In the genomic region with DNA sequence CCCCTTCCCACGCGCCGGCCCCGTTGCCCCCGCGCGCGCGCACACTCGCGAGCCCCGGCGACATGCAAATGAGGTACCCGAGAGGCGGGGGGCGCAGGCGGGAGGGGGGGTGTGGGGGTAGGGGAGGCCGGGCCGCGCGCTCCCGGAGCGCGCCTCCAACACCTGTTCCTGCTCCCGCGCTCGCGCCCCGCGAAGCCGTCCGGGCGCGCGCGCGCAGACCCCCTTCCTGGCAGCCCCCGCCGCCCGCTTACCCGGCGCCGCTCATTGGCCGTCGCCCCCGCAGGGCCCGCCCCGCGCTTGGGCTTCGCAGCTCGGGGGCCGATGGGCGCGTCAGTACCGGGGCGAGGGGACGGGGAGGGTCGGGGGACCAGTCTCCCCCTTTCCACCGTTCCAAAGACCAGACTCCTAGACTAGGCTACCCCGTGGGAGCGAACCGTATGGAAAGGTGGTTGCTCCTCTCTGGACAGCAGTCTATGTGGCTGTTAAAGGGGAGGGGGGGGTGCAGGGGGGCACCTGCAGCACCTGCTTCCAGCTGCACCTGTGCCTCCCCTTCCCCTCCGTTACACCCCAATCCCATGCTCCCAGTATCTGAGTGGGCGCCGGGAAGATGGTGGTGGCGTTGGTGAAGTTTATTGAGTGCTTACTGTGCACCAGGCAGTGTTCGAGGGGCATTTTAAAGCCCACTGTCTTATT, we compare ENCODE assay signal across 8 cellular contexts. TPM values are rescaled to one million over a fixed set of nuclear protein-coding genes. Genes with fewer than 3 reads are reported as not detected.
DNase-seq lines count a peak whose midpoint lies in the region; ATAC-seq and TF ChIP-seq lines count a peak whose summit lies in the region.

No MANE protein-coding gene starts in this region.

- H3K4me2 ChIP-seq in OCI-LY7 (ENCODE audit: low read length) = peak overlapping the region; percentile 100
- H3K4me2 ChIP-seq in mammary epithelial cell (ENCODE audit: insufficient read depth, low read depth, low read length) = peak overlapping the region; percentile 77

- peak overlapping the region; percentile 79 for H3K4me3 Mint-ChIP-seq in CD8-positive, alpha-beta T cell
- peak overlapping the region; percentile 74 for H3K4me3 Mint-ChIP-seq in stimulated activated memory B cell treated with anti-CD40 and anti-IgM and Interleukin-4, amounts not matched to agents 10 μg/mL and 1 μg/mL and 100 μg/mL, for 72 hours

- in situ Hi-C loops in mammary epithelial cell (cut with MboI; ENCODE audit: low sequenced_read_pairs in 2 of 2) = no loop called here

- no peaks in the 10 kb centered on the region for H3K27me3 Mint-ChIP-seq in CD8-positive, alpha-beta T cell (ENCODE audit: low read depth)
- no peaks in the 10 kb centered on the region for H3K27me3 Mint-ChIP-seq in stimulated activated memory B cell treated with anti-CD40 and anti-IgM and Interleukin-4, amounts not matched to agents 10 μg/mL and 1 μg/mL and 100 μg/mL, for 72 hours

- POLR2A ChIA-PET in CD8-positive, alpha-beta T cell (lab: Charles Lee) = interaction anchor here (0.6 to 4.7 kb wide), 12 partner anchors 19 to 1411 kb away, joined by 3 to 18 read pairs (median 8); a partner anchor contains a TSS
- POLR2A ChIA-PET in OCI-LY7 (lab: Charles Lee) = interaction anchor here (1.4 kb wide), 1 partner anchor 14 kb away, joined by 7 read pairs; no protein-coding TSS in a partner anchor

- peak in 5 of 7 experiments; percentile 1 to 69 (median 64) for DNase-seq in CD8-positive, alpha-beta T cell
- DNase-seq in GM19238 (ENCODE audit: insufficient read length, low spot score) (peak; percentile 74), OCI-LY7 (ENCODE audit: low spot score) (peak; percentile 93), mammary epithelial cell (peak; percentile 16), right lobe of liver (peak in 1 of 3 donors; percentile 72)

- peak overlapping the region; percentile 48; the same call in 1 of the 2 replicates for H2AFZ ChIP-seq in OCI-LY7 (ENCODE audit: low read length)
- H2AFZ ChIP-seq in mammary epithelial cell (ENCODE audit: low read depth, low read length) = peak overlapping the region; percentile 88

- peaks cover 36% of the 10 kb centered on the region for H3K36me3 Mint-ChIP-seq in CD8-positive, alpha-beta T cell
- H3K36me3 Mint-ChIP-seq in stimulated activated memory B cell treated with anti-CD40 and anti-IgM and Interleukin-4, amounts not matched to agents 10 μg/mL and 1 μg/mL and 100 μg/mL, for 72 hours = peaks cover 41% of the 10 kb centered on the region

- peaks cover 32% of the 10 kb centered on the region for H3K4me1 Mint-ChIP-seq in CD8-positive, alpha-beta T cell (ENCODE audit: low read depth)
- peaks cover 35% of the 10 kb centered on the region for H3K4me1 Mint-ChIP-seq in stimulated activated memory B cell treated with anti-CD40 and anti-IgM and Interleukin-4, amounts not matched to agents 10 μg/mL and 1 μg/mL and 100 μg/mL, for 72 hours

- H4K20me1 ChIP-seq in OCI-LY7 (ENCODE audit: insufficient read depth, low read length) (no peaks in the 10 kb centered on the region), mammary epithelial cell (ENCODE audit: insufficient read depth, low read length) (no peaks in the 10 kb centered on the region)

- H3K9ac ChIP-seq in mammary epithelial cell (ENCODE audit: insufficient read depth, low read length) = peak overlapping the region; percentile 26

- H3K27ac Mint-ChIP-seq in CD8-positive, alpha-beta T cell = peak overlapping the region; percentile 81
- peak overlapping the region; percentile 96 for H3K27ac Mint-ChIP-seq in stimulated activated memory B cell treated with anti-CD40 and anti-IgM and Interleukin-4, amounts not matched to agents 10 μg/mL and 1 μg/mL and 100 μg/mL, for 72 hours

- no peak for TF ChIP-seq POLR2A in right lobe of liver (IDR thresholded peaks at IDR 0.05)

- H3K27me3 ChIP-seq in CD8-positive, alpha-beta T cell (ENCODE audit: insufficient read depth, low read length) = no peaks in the 10 kb centered on the region
- H3K27me3 ChIP-seq in mammary epithelial cell (ENCODE audit: insufficient read depth, low read length) (no peaks in the 10 kb centered on the region), right lobe of liver (no peaks in the 10 kb centered on the region)

- H3K79me2 ChIP-seq in OCI-LY7 (ENCODE audit: insufficient read depth, low read depth, low read length) = no peaks in the 10 kb centered on the region
- peaks cover 25% of the 10 kb centered on the region for H3K79me2 ChIP-seq in mammary epithelial cell (ENCODE audit: insufficient read depth, low read length)

- CTCF ChIA-PET in CD8-positive, alpha-beta T cell (lab: Charles Lee) = interaction anchor here (0.7 to 3.1 kb wide), 3 partner anchors 31 to 53 kb away, joined by 3 to 11 read pairs (median 4); no protein-coding TSS in a partner anchor
- CTCF ChIA-PET in OCI-LY7 (lab: Charles Lee; ENCODE audit: unreplicated experiment) = interaction anchor here (0.6 kb wide), 1 partner anchor 231 kb away, joined by 7 read pairs; no protein-coding TSS in a partner anchor
- CTCF ChIA-PET in mammary epithelial cell (lab: Charles Lee; ENCODE audit: low non-redundant PET) = no interaction called here

- WGBS in mammary epithelial cell (ENCODE audit: low coverage, missing lambda C conversion rate) = 4% methylated on average over 4 of the region's 67 CpGs
- 15% methylated on average over 6 of the region's 67 CpGs for WGBS in right lobe of liver (ENCODE audit: insufficient coverage, low coverage, low lambda C conversion rate, missing lambda C conversion rate)

- BruUV-seq in OCI-LY7 (replicated peaks; lab: Mats Ljungman, UMichigan) (no TSS peak), mammary epithelial cell (replicated peaks; lab: Mats Ljungman, UMichigan) (TSS peak; percentile 27)

- intact Hi-C loops in CD8-positive, alpha-beta T cell (cut with DNase I, micrococcal nuclease) = loop anchor here in 1 of 2 experiments (2.0 kb wide), 1 partner anchor 484 kb away; a partner anchor contains a TSS
- intact Hi-C loops in OCI-LY7 (cut with micrococcal nuclease; ENCODE audit: unreplicated experiment) (no loop called here), mammary epithelial cell (cut with micrococcal nuclease) (no loop called here), right lobe of liver (cut with DNase I) (no loop called here)

- H3K9me3 ChIP-seq in CD8-positive, alpha-beta T cell (ENCODE audit: low read length) = no peaks in the 10 kb centered on the region
- no peaks in the 10 kb centered on the region for H3K9me3 ChIP-seq in OCI-LY7 (ENCODE audit: low read length)
- no peaks in the 10 kb centered on the region for H3K9me3 ChIP-seq in mammary epithelial cell (replicated peaks; ENCODE audit: insufficient read depth, low read length)
- no peaks in the 10 kb centered on the region for H3K9me3 ChIP-seq in right lobe of liver

- no peak for TF ChIP-seq CTCF in CD8-positive, alpha-beta T cell (IDR thresholded peaks at IDR 0.05)
- TF ChIP-seq CTCF in OCI-LY7 (conservative IDR thresholded peaks at IDR 0.05; ENCODE audit: low read length) (no peak), mammary epithelial cell (conservative IDR thresholded peaks at IDR 0.05 in 1 of 2, IDR thresholded peaks at IDR 0.05 in 1 of 2; ENCODE audit: extremely low read depth in 1 of 2, insufficient read depth in 1 of 2, low read depth in 1 of 2, low read length in 2 of 2) (no peak), right lobe of liver (IDR thresholded peaks at IDR 0.05) (no peak)

- H3K9me3 Mint-ChIP-seq in CD8-positive, alpha-beta T cell = no peaks in the 10 kb centered on the region
- peaks cover 14% of the 10 kb centered on the region for H3K9me3 Mint-ChIP-seq in stimulated activated memory B cell treated with anti-CD40 and anti-IgM and Interleukin-4, amounts not matched to agents 10 μg/mL and 1 μg/mL and 100 μg/mL, for 72 hours

- peaks cover 16% of the 10 kb centered on the region for H3K4me1 ChIP-seq in CD8-positive, alpha-beta T cell (ENCODE audit: insufficient read depth, low read length)
- peaks cover 36% of the 10 kb centered on the region for H3K4me1 ChIP-seq in OCI-LY7 (ENCODE audit: insufficient read depth, low read length, poor library complexity, severe bottlenecking)
- H3K4me1 ChIP-seq in mammary epithelial cell (ENCODE audit: insufficient read depth, low read length) = peaks cover 10% of the 10 kb centered on the region
- peaks cover 0 to 6% (median 2%) of the 10 kb centered on the region in 4 donors for H3K4me1 ChIP-seq in right lobe of liver

- H3K27ac ChIP-seq in CD8-positive, alpha-beta T cell (ENCODE audit: low read depth, low read length) = peak overlapping the region; percentile 1
- H3K27ac ChIP-seq in OCI-LY7 (ENCODE audit: low read depth, low read length, poor library complexity, severe bottlenecking) (peak overlapping the region; percentile 94), mammary epithelial cell (ENCODE audit: insufficient read depth, low read depth, low read length) (peak overlapping the region; percentile 43), right lobe of liver (peak overlapping the region; percentile 87 to 97 (median 94))

- H3K4me3 ChIP-seq in CD8-positive, alpha-beta T cell (ENCODE audit: low read depth, low read length) = peak overlapping the region; percentile 35
- H3K4me3 ChIP-seq in OCI-LY7 (ENCODE audit: low read depth, low read length, poor library complexity, severe bottlenecking) (peak overlapping the region; percentile 74), mammary epithelial cell (replicated peaks in 1 of 3; ENCODE audit: insufficient read depth in 1 of 3, low read depth in 2 of 3, low read length in 3 of 3) (peak overlapping the region; percentile 42 to 92 (median 80)), right lobe of liver (peak overlapping the region; percentile 84 to 99 (median 99))

- no peaks in the 10 kb centered on the region for H3K36me3 ChIP-seq in CD8-positive, alpha-beta T cell (ENCODE audit: insufficient read depth, low read length)
- peaks cover 14% of the 10 kb centered on the region for H3K36me3 ChIP-seq in OCI-LY7 (ENCODE audit: insufficient read depth, low read length)
- H3K36me3 ChIP-seq in mammary epithelial cell (ENCODE audit: insufficient read depth, low read length) = no peaks in the 10 kb centered on the region
- H3K36me3 ChIP-seq in right lobe of liver = peaks cover 0 to 9% (median 2%) of the 10 kb centered on the region in 4 donors

- no peaks in the 10 kb centered on the region for H3K9me2 ChIP-seq in OCI-LY7 (ENCODE audit: insufficient read depth, low read length)

- no peak for ATAC-seq in CD8-positive, alpha-beta T cell
- ATAC-seq in HG03571 (IDR thresholded peaks at IDR 0.05; ENCODE audit: unreplicated experiment) (peak; percentile 1), right lobe of liver (no peak), HG03378 (IDR thresholded peaks at IDR 0.05; ENCODE audit: unreplicated experiment) (no peak)
- ATAC-seq in stimulated activated memory B cell treated with anti-CD40 and anti-IgM and Interleukin-4, amounts not matched to agents 10 μg/mL and 1 μg/mL and 100 μg/mL, for 72 hours = peak; percentile 2

- dilution Hi-C loops in mammary epithelial cell (cut with HindIII; ENCODE audit: low sequenced_read_pairs) = loop anchor here (5.0 to 25.0 kb wide), 4 partner anchors 37 to 1138 kb away; a partner anchor contains a TSS

RNA-seq across cellular contexts. Expression of a gene that starts 0.4 kb away (rescaled TPM):
- 1 to 10 TPM; 6.2 to 6.6 TPM for total RNA-seq in CD8-positive, alpha-beta T cell
- 14.5 and 21.6 TPM in 2 replicates for total RNA-seq in OCI-LY7 (2014; rRNA removed; shearing (Covaris generic))
- total RNA-seq in OCI-LY7 (2022) (9.2 and 12.3 TPM in 2 replicates), mammary epithelial cell (10 to 100 TPM; 11.0 to 14.3 TPM), right lobe of liver (10 to 100 TPM in 4 of 6 experiments, 1 to 10 TPM in 2; 8.2 to 21.0 (median 11.3) TPM)
- 6.9 TPM for polyA plus RNA-seq in mammary epithelial cell
- 4.6 TPM for polyA minus RNA-seq in mammary epithelial cell

RNA-seq across cellular contexts. Expression of a gene that starts 1.2 kb away (rescaled TPM):
- 1 to 10 TPM; 6.7 to 8.4 TPM for total RNA-seq in CD8-positive, alpha-beta T cell
- 6.0 and 6.8 TPM in 2 replicates for total RNA-seq in OCI-LY7 (2014; rRNA removed; shearing (Covaris generic))
- total RNA-seq in OCI-LY7 (2022) (17.1 and 18.0 TPM in 2 replicates), mammary epithelial cell (10 to 100 TPM in 1 of 2 donors, 1 to 10 TPM in 1; 5.3 to 13.4 TPM), right lobe of liver (10 to 100 TPM in 1 of 6 experiments, 1 to 10 TPM in 5; 3.0 to 13.1 (median 5.1) TPM)
- 3.7 TPM for polyA plus RNA-seq in mammary epithelial cell
- polyA minus RNA-seq in mammary epithelial cell = 15.5 TPM

RNA-seq across cellular contexts. Expression of a gene that starts 5.0 kb away (rescaled TPM):
- total RNA-seq in CD8-positive, alpha-beta T cell = 10 to 100 TPM; 11.0 to 12.6 TPM
- total RNA-seq in OCI-LY7 (2014; rRNA removed; shearing (Covaris generic)) = 2.1 and 3.0 TPM in 2 replicates
- total RNA-seq in OCI-LY7 (2022) (11.3 and 13.0 TPM in 2 replicates), mammary epithelial cell (1 to 10 TPM; 1.5 to 8.8 TPM), right lobe of liver (1 to 10 TPM; 4.2 to 6.0 (median 4.7) TPM)
- polyA plus RNA-seq in mammary epithelial cell = 2.1 TPM
- polyA minus RNA-seq in mammary epithelial cell = 2.9 TPM

RNA-seq across cellular contexts. Expression of a gene that starts 19.8 kb away (rescaled TPM):
- 1 to 10 TPM; 5.7 to 6.1 TPM for total RNA-seq in CD8-positive, alpha-beta T cell
- total RNA-seq in OCI-LY7 (2014; rRNA removed; shearing (Covaris generic)) = 4.1 and 6.1 TPM in 2 replicates
- total RNA-seq in OCI-LY7 (2022) = 11.1 and 11.6 TPM in 2 replicates
- 10 to 100 TPM in 1 of 2 donors, 1 to 10 TPM in 1; 6.0 to 13.7 TPM for total RNA-seq in mammary epithelial cell
- polyA plus RNA-seq in mammary epithelial cell = 2.7 TPM
- polyA minus RNA-seq in mammary epithelial cell = 0.52 TPM
- 1 to 10 TPM; 1.9 to 4.6 (median 3.6) TPM for total RNA-seq in right lobe of liver

RNA-seq across cellular contexts. Expression of a gene that starts 23.9 kb away (rescaled TPM):
- total RNA-seq in CD8-positive, alpha-beta T cell = 10 to 100 TPM; 11.7 to 12.2 TPM
- 3.4 and 6.6 TPM in 2 replicates for total RNA-seq in OCI-LY7 (2014; rRNA removed; shearing (Covaris generic))
- total RNA-seq in OCI-LY7 (2022) (4.0 and 5.4 TPM in 2 replicates), mammary epithelial cell (1 to 10 TPM; 4.2 to 6.1 TPM), right lobe of liver (1 to 10 TPM; 2.9 to 5.5 (median 4.1) TPM)
- polyA plus RNA-seq in mammary epithelial cell = 2.7 TPM
- 6.7 TPM for polyA minus RNA-seq in mammary epithelial cell

Comparison
In these comparisons a context has a peak if more than half of its experiments do, and no peak if none do; other contexts are left out.
1. ATAC-seq: peak in HG03571 (single experiment) and stimulated activated memory B cell treated with anti-CD40 and anti-IgM and Interleukin-4, amounts not matched to agents 10 μg/mL and 1 μg/mL and 100 μg/mL, for 72 hours (single experiment); none in CD8-positive, alpha-beta T cell (single experiment), right lobe of liver (0 of 4) and HG03378 (single experiment).
2. H3K27ac ChIP-seq: peak in every context shown above with its lines; median percentile 94 in OCI-LY7; 94 in right lobe of liver; 43 in mammary epithelial cell; 1 in CD8-positive, alpha-beta T cell.
3. H3K4me3 ChIP-seq: peak in every context shown above with its lines; median percentile 99 in right lobe of liver; 80 in mammary epithelial cell; 74 in OCI-LY7; 35 in CD8-positive, alpha-beta T cell.